Comparison of ENCODE assay signal across 8 cellular contexts in the genomic region with DNA sequence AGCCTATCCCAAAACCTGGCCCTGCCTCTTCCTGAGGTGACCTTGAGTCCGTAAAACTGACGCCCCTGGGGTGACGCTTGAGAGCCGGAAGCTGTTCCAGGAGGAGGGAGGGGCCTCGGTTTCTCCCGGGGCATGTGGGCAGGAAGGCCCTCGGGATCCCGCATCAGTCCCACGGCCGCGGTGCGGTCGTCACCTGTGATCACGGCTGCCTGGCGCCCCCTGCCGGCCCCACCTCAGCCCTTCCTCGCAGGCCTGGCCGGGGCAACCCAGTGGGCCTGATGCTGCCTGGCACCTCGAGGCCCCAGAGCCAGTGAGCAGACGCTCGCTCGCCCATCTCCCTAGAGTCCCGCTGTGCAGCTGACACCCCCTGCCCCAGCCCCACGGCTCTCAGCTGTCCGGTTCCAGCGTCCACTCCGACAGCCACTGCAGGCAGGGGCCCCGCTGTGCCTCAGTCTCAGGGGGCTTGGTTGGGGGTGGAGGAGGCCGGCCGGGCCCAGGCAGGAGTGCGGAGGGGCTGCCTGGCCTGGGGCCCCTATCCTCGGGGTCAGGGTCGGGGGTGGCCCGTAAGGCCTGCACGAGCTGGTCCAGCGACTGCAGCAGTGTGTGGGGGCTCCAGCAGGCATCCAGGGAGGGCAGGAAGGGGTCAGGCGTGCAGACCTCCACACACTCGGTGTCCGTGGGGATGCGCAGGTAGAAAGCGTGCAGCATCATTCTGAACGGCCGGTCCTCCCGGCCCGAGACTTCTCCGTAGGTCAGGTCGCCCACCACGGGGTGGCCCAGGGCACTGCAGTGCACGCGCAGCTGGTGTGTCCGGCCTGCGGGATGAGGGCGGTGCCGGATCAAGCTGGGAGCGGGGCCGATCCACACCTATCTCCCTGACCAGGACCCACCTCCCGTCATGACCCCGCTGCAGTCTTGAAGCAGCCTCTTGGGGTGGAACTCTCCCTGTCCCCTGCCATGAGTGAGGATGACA. TPM values are rescaled to one million over a fixed set of nuclear protein-coding genes. Genes with fewer than 3 reads are reported as not detected.
DNase-seq lines count a peak whose midpoint lies in the region; ATAC-seq and TF ChIP-seq lines count a peak whose summit lies in the region.

No MANE protein-coding gene starts in this region.

- H3K9me3 Mint-ChIP-seq in neural crest cell: no peaks in the 10 kb centered on the region

- H3K27ac Mint-ChIP-seq in neural crest cell (ENCODE audit: unreplicated experiment): no peak overlapping the region

- peak overlapping the region; percentile 71 for H3K4me3 Mint-ChIP-seq in neural crest cell

- DNase-seq in GM12864 (ENCODE audit: low read depth): no peak
- peak; percentile 61 for DNase-seq in NT2/D1 (ENCODE audit: low read depth, low spot score)
- DNase-seq in activated T-cell treated with anti-CD3 and anti-CD28 coated beads, Interleukin-2, amount 50 U/mL, for 48 hours: peak; percentile 85 to 88
- DNase-seq in fibroblast of lung (ENCODE audit: low read depth in 2 of 2): peak; percentile 36 to 41
- peak; percentile 71 for DNase-seq in neural crest cell (ENCODE audit: low read depth, low spot score)
- peak; percentile 12 for DNase-seq in stromal cell of bone marrow (ENCODE audit: low read depth)
- DNase-seq in RKO (ENCODE audit: low spot score): no peak

- no peak overlapping the region for H3K27ac ChIP-seq in fibroblast of lung (ENCODE audit: insufficient read depth, low read length)

- no peak overlapping the region for H2AFZ ChIP-seq in fibroblast of lung (ENCODE audit: low read length)

- H3K9me3 ChIP-seq in NT2/D1 (ENCODE audit: insufficient read depth, low read length): no peaks in the 10 kb centered on the region
- H3K9me3 ChIP-seq in fibroblast of lung (ENCODE audit: control insufficient read depth, insufficient read depth, low read depth, low read length): no peaks in the 10 kb centered on the region

- H3K4me1 ChIP-seq in NT2/D1 (ENCODE audit: insufficient read depth, insufficient read length) (peaks cover 17% of the 10 kb centered on the region), fibroblast of lung (ENCODE audit: control insufficient read depth, extremely low read depth, insufficient read depth, low read length) (peaks cover 7% of the 10 kb centered on the region)

- no peaks in the 10 kb centered on the region for H3K4me1 Mint-ChIP-seq in neural crest cell

- H3K27me3 Mint-ChIP-seq in neural crest cell (ENCODE audit: low read depth): no peaks in the 10 kb centered on the region

- peaks cover 21% of the 10 kb centered on the region for H3K79me2 ChIP-seq in fibroblast of lung (ENCODE audit: control insufficient read depth, insufficient read depth, low read length)

- H3K9ac ChIP-seq in NT2/D1 (ENCODE audit: insufficient read length, low read depth) (peak overlapping the region; percentile 46), fibroblast of lung (ENCODE audit: insufficient read depth, low read length) (no peak overlapping the region)

- no peak overlapping the region for H3K4me2 ChIP-seq in fibroblast of lung (ENCODE audit: extremely low read depth, insufficient read depth, low read length)

- peaks cover 6% of the 10 kb centered on the region for H3K27me3 ChIP-seq in NT2/D1 (ENCODE audit: insufficient read depth, insufficient read length)
- no peaks in the 10 kb centered on the region for H3K27me3 ChIP-seq in fibroblast of lung (ENCODE audit: control insufficient read depth, insufficient read depth, low read length)

- H3K36me3 Mint-ChIP-seq in neural crest cell (ENCODE audit: low read depth): no peaks in the 10 kb centered on the region

- no peaks in the 10 kb centered on the region for H4K20me1 ChIP-seq in fibroblast of lung (ENCODE audit: control insufficient read depth, extremely low read depth, insufficient read depth, low read length)

- H3K4me3 ChIP-seq in GM12864 (ENCODE audit: low read depth, low read length): no peak overlapping the region
- no peak overlapping the region for H3K4me3 ChIP-seq in NT2/D1 (ENCODE audit: insufficient read length, low read depth)
- H3K4me3 ChIP-seq in fibroblast of lung (replicated peaks in 1 of 4; ENCODE audit: control extremely low read depth in 1 of 4, insufficient read depth in 1 of 4, low read depth in 3 of 4, low read length in 4 of 4): no peak overlapping the region

- H3K36me3 ChIP-seq in NT2/D1 (ENCODE audit: insufficient read depth, insufficient read length, low read length): peaks cover 52% of the 10 kb centered on the region
- H3K36me3 ChIP-seq in fibroblast of lung (ENCODE audit: control insufficient read depth, insufficient read depth, low read length): peaks cover 11% of the 10 kb centered on the region

- no peak for ATAC-seq in HG02588 (IDR thresholded peaks at IDR 0.05; ENCODE audit: unreplicated experiment)

- TF ChIP-seq CTCF in GM12864 (IDR thresholded peaks at IDR 0.05; ENCODE audit: low read depth, low read length, missing control alignments) (peak; percentile 82), fibroblast of lung (conservative IDR thresholded peaks at IDR 0.05 in 1 of 2, IDR thresholded peaks at IDR 0.05 in 1 of 2; ENCODE audit: low read depth in 1 of 2, low read length in 2 of 2) (peak; percentile 54 to 56), neural crest cell (conservative IDR thresholded peaks at IDR 0.05) (peak; percentile 89)

RNA-seq across cellular contexts. Expression of gene RPUSD1, which starts 2.3 kb away (rescaled TPM):
- total RNA-seq in fibroblast of lung: 15.9 and 16.2 TPM in 2 replicates
- polyA plus RNA-seq in fibroblast of lung: 8.2 and 10.3 TPM in 2 replicates
- polyA plus RNA-seq in fibroblast of lung (2012): 12.6 and 21.8 TPM in 2 replicates
- polyA minus RNA-seq in fibroblast of lung (ENCODE audit: low replicate concordance): 6.6 and 10.6 TPM in 2 replicates
- total RNA-seq in neural crest cell: 36.1 and 36.8 TPM in 2 replicates

RNA-seq across cellular contexts. Expression of gene CHTF18, which starts 2.6 kb away (rescaled TPM):
- total RNA-seq in fibroblast of lung: 1.3 and 4.3 TPM in 2 replicates
- polyA plus RNA-seq in fibroblast of lung: 1.1 and 5.7 TPM in 2 replicates
- 3.5 and 16.0 TPM in 2 replicates for polyA plus RNA-seq in fibroblast of lung (2012)
- 3.5 and 7.7 TPM in 2 replicates for polyA minus RNA-seq in fibroblast of lung (ENCODE audit: low replicate concordance)
- total RNA-seq in neural crest cell: 156 and 169 TPM in 2 replicates

RNA-seq across cellular contexts. Expression of gene GNG13, which starts 14.7 kb away (rescaled TPM):
- not detected in 2 replicates for total RNA-seq in fibroblast of lung
- polyA plus RNA-seq in fibroblast of lung: not detected in 2 replicates
- polyA plus RNA-seq in fibroblast of lung (2012): not detected in 2 replicates
- not detected in 2 replicates for polyA minus RNA-seq in fibroblast of lung (ENCODE audit: low replicate concordance)
- total RNA-seq in neural crest cell: not detected in 2 replicates

RNA-seq across cellular contexts. Expression of gene MSLN, which starts 25.3 kb away (rescaled TPM):
- total RNA-seq in fibroblast of lung (not detected in 2 replicates), neural crest cell (not detected in 2 replicates)
- polyA plus RNA-seq in fibroblast of lung: not detected in 2 replicates
- polyA plus RNA-seq in fibroblast of lung (2012): not detected in 2 replicates
- polyA minus RNA-seq in fibroblast of lung (ENCODE audit: low replicate concordance): not detected in 2 replicates

RNA-seq across cellular contexts. Expression of gene CIAO3, which starts 45.1 kb away (rescaled TPM):
- total RNA-seq in fibroblast of lung (31.0 and 38.0 TPM in 2 replicates), neural crest cell (42.1 and 45.9 TPM in 2 replicates)
- polyA plus RNA-seq in fibroblast of lung: 9.3 and 14.2 TPM in 2 replicates
- polyA plus RNA-seq in fibroblast of lung (2012): 12.6 and 16.0 TPM in 2 replicates
- polyA minus RNA-seq in fibroblast of lung (ENCODE audit: low replicate concordance): 13.3 and 17.5 TPM in 2 replicates

Comparison
In these comparisons a context has a peak if more than half of its experiments do, and no peak if none do; other contexts are left out.
1. DNase-seq: peak in NT2/D1 (single experiment), activated T-cell treated with anti-CD3 and anti-CD28 coated beads, Interleukin-2, amount 50 U/mL, for 48 hours (2 of 2), fibroblast of lung (2 of 2), neural crest cell (single experiment) and stromal cell of bone marrow (single experiment); none in GM12864 (single experiment) and RKO (single experiment).
2. RNA of gene CHTF18, which starts 2.6 kb away (total RNA-seq): 156 to 169 TPM in neural crest cell; 1.3 to 4.3 TPM in fibroblast of lung; every median in the first group is over 10 times any median in the second.
3. Peak in every context shown above with its lines, with median percentiles within 50 percentile points of each other: CTCF ChIP-seq.